ENCODE assay signal across 27 cellular contexts in the genomic region with DNA sequence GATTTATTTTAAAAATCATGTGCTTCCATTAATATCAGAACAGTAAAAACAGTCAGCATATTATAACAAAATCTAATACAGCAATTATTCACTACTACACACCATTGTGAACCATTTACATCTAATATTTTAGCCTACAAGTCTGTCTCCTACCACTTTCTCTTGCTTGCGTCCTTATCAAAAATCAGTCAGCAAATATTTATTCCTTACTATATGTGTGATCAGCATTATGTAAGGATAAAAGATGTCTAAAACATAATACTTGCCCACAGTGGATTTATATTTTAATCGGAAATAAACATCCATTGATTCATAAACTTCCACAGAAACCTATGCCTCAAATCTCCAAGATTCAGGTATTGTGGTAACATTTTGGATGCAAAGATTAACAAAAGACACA.
"Had no signal": no experiment of that assay in that cellular context is flagged by ENCODE, and none has a peak within 500 bp of the region (broad histone marks: within the 10 kb centered on the region; RNA-seq: fewer than 3 reads in every experiment).

No MANE protein-coding gene starts in this region.

- DNase-seq: stimulated activated CD4-positive, alpha-beta T cell treated with anti-CD3 and anti-CD28 coated beads, Interleukin-2, amount 100 ng/mL, for 48 hours; stimulated activated CD4-positive, alpha-beta T cell treated with anti-CD3 and anti-CD28 coated beads, Interleukin-4, amount 100 ng/mL, for 1 hour; stimulated activated CD4-positive, alpha-beta T cell treated with anti-CD3 and anti-CD28 coated beads, Interleukin-4, amount 100 ng/mL, for 24 hours; stimulated activated CD4-positive, alpha-beta T cell treated with anti-CD3 and anti-CD28 coated beads, Interleukin-4, amount 100 ng/mL, for 4 hours; stimulated activated CD8-positive, alpha-beta memory T cell treated with anti-CD3 and anti-CD28 coated beads, Interleukin-4, amount 100 ng/mL, for 48 hours; stimulated activated naive B cell treated with anti-CD40 and anti-IgM and Interleukin-4, amounts not matched to agents 10 μg/mL and 1 μg/mL and 100 μg/mL, for 72 hours; stimulated activated naive CD4-positive, alpha-beta T cell; stimulated activated naive CD4-positive, alpha-beta T cell treated with Interleukin-2 at 50 U/mL for 16 hours; stimulated activated naive CD8-positive, alpha-beta T cell treated with anti-CD3 and anti-CD28 coated beads, Interleukin-15, amount 100 ng/mL, for 72 hours; stimulated activated naive CD8-positive, alpha-beta T cell treated with anti-CD3 and anti-CD28 coated beads, Interleukin-15, Interleukin-2, amounts not matched to agents 100 U/mL and 50 U/mL, for 24 hours; stomach; substantia nigra; testis; thyroid gland; tibial artery; transverse colon; trophoblast cell; upper lobe of left lung; upper lobe of right lung; uterus had no signal

- ATAC-seq: stimulated activated effector memory CD8-positive, alpha-beta T cell treated with anti-CD3 and anti-CD28 coated beads, Interleukin-12 subunit alpha, Interleukin-12 subunit beta, amount 100 ng/mL, for 72 hours; stimulated activated memory B cell treated with anti-CD40 and anti-IgM and Interleukin-4, amounts not matched to agents 10 μg/mL and 1 μg/mL and 100 μg/mL, for 72 hours; stimulated activated naive B cell treated with anti-CD40 and anti-IgM and Interleukin-4, amounts not matched to agents 10 μg/mL and 1 μg/mL and 100 μg/mL, for 72 hours; stimulated activated naive CD8-positive, alpha-beta T cell treated with anti-CD3 and anti-CD28 coated beads, Interleukin-15, amount 100 ng/mL, for 72 hours; stimulated activated naive CD8-positive, alpha-beta T cell treated with anti-CD3 and anti-CD28 coated beads, Interleukin-15, Interleukin-2, amounts not matched to agents 100 U/mL and 50 U/mL, for 24 hours; upper lobe of right lung had no signal

- H3K36me3 ChIP-seq: stomach, suprapubic skin, thoracic aorta, thyroid gland, tibial artery, tibial nerve, transverse colon, upper lobe of left lung, upper lobe of right lung, uterus, vagina had no signal

- H3K4me3 ChIP-seq: stomach, suprapubic skin, testis, thoracic aorta, thyroid gland, tibial artery, tibial nerve, transverse colon, upper lobe of left lung, upper lobe of right lung, uterus, vagina had no signal

- H3K27me3 ChIP-seq: stomach, testis, thyroid gland, tibial artery, tibial nerve, transverse colon, upper lobe of left lung, upper lobe of right lung, uterus, vagina had no signal

- H3K4me1 ChIP-seq: stomach, suprapubic skin, testis, thyroid gland, tibial artery, transverse colon, uterus, vagina had no signal

- H3K27ac ChIP-seq: stomach, suprapubic skin, testis, thoracic aorta, thyroid gland, tibial artery, tibial nerve, transverse colon, upper lobe of left lung, upper lobe of right lung, uterus, vagina had no signal

- FAIRE-seq: urothelium cell line had no signal

- H3K9me3 ChIP-seq: stomach, suprapubic skin, testis, thoracic aorta, thyroid gland, tibial artery, tibial nerve, transverse colon, upper lobe of left lung, upper lobe of right lung, uterus, vagina had no signal
